ENCODE assay signal across 8 cellular contexts in genomic region chr3:124558898-124559649, GRCh38.
DNase-seq lines count a peak whose midpoint lies in the region; ATAC-seq, FAIRE-seq and TF ChIP-seq lines count a peak whose summit lies in the region.

No MANE protein-coding gene starts in this region.

- no TSS peak for BruUV-seq in A673 (replicated peaks; lab: Mats Ljungman, UMichigan)

- H3K27ac ChIP-seq in A673 (ENCODE audit: low read depth, low read length, poor library complexity, severe bottlenecking): peak overlapping the region; percentile 73
- 0 out of 2 replicates have a peak overlapping the region, but pooled peaks have one; percentile 31 for H3K27ac ChIP-seq in WERI-Rb-1

- H3K27me3 ChIP-seq in A673 (replicated peaks; ENCODE audit: insufficient read depth, low read depth, low read length, poor library complexity) (no peaks in the 10 kb centered on the region), WERI-Rb-1 (ENCODE audit: insufficient read depth, low read depth, severe bottlenecking) (no peaks in the 10 kb centered on the region)

- peaks cover 31% of the 10 kb centered on the region for H3K4me1 ChIP-seq in A673 (ENCODE audit: insufficient read depth, low read length, poor library complexity, severe bottlenecking)

- no peak for FAIRE-seq in GM12892 (lab: Jason Lieb, UNC)

- TF ChIP-seq POLR2A in GM12892 (IDR thresholded peaks at IDR 0.05; ENCODE audit: low read depth, low read length): no peak

- intact Hi-C loops in A673 (cut with micrococcal nuclease; ENCODE audit: unreplicated experiment) (loop anchor here (10.0 kb wide), 1 partner anchor 904 kb away; no protein-coding TSS in a partner anchor), left cardiac atrium (cut with DNase I) (loop anchor here (5.0 to 10.0 kb wide), 3 partner anchors 204 to 544 kb away; no protein-coding TSS in a partner anchor), sciatic nerve (cut with DNase I) (no loop called here)

- POLR2A ChIA-PET in A673 (lab: Charles Lee; ENCODE audit: low non-redundant PET): interaction anchor here (0.5 kb wide), 1 partner anchor 64 kb away, joined by 3 read pairs; no protein-coding TSS in a partner anchor

- TF ChIP-seq CTCF in A673 (conservative IDR thresholded peaks at IDR 0.05; ENCODE audit: low read depth, low read length) (no peak), WERI-Rb-1 (IDR thresholded peaks at IDR 0.05; ENCODE audit: low read depth, low read length) (no peak)

- ATAC-seq in left cardiac atrium (peak; percentile 74 to 87), sciatic nerve (peak; percentile 76)

- CTCF ChIA-PET in A673 (lab: Charles Lee): interaction anchor here (0.7 to 1.5 kb wide), 9 partner anchors 9 to 907 kb away, joined by 3 to 9 read pairs (median 3); no protein-coding TSS in a partner anchor

- peak; percentile 98 for DNase-seq in A673 (ENCODE audit: low spot score)
- peak; percentile 79 for DNase-seq in LoVo (ENCODE audit: low spot score)
- peak; percentile 76 for DNase-seq in WERI-Rb-1
- peak; percentile 78 for DNase-seq in left cardiac atrium
- DNase-seq in sciatic nerve (ENCODE audit: low spot score): peak; percentile 79
- no peak for DNase-seq in GM12892 (ENCODE audit: insufficient read length)
- DNase-seq in stimulated activated naive CD4-positive, alpha-beta T cell (lab: John Stamatoyannopoulos, UW): no peak
- DNase-seq in NCI-H510A (lab: John Stamatoyannopoulos, UW): no peak

- no peaks in the 10 kb centered on the region for H3K36me3 ChIP-seq in A673 (ENCODE audit: insufficient read depth, low read length, poor library complexity, severe bottlenecking)
- H3K36me3 ChIP-seq in WERI-Rb-1: no peaks in the 10 kb centered on the region; the same call in 1 of the 2 replicates

- H3K9me3 ChIP-seq in A673 (ENCODE audit: low read depth, low read length, poor library complexity, severe bottlenecking) (no peaks in the 10 kb centered on the region), WERI-Rb-1 (ENCODE audit: severe bottlenecking) (no peaks in the 10 kb centered on the region)

- H3K4me3 ChIP-seq in A673 (ENCODE audit: low read depth, low read length, poor library complexity, severe bottlenecking) (no peak overlapping the region), WERI-Rb-1 (ENCODE audit: low read depth, low read length) (no peak overlapping the region)

Comparison
In these comparisons a context has a peak if more than half of its experiments do, and no peak if none do; other contexts are left out.
1. DNase-seq: peak in A673 (single experiment), LoVo (single experiment), WERI-Rb-1 (single experiment), left cardiac atrium (single experiment) and sciatic nerve (single experiment); none in GM12892 (single experiment), stimulated activated naive CD4-positive, alpha-beta T cell (0 of 6) and NCI-H510A (single experiment).